16 cellular contexts compared by ENCODE assay signal in the genomic region with DNA sequence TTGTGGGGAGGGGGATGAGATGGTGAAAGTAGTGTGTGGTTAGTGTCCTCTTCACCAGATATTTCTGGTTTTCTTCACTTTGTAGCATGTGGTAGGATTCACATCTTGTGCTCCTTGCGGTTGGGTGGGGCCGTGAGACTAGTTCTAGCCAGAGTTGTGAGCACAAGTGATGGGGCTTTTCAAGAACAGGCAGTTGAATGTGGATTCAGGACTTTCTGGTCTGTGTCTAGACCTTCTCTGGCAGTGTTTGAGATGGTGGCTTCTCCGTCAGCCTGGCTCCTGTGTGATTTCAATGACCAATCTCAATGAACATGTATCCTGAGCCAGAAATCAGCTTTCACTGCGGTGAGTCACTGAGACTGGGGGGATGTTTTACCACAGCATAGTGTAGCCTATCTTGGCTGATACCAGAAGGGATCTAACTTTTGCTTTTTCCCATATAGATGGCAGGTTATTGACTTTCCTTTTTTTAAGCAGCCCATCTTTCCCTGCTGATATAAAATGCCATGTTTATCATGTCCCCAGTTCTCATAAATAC.
DNase-seq lines count a peak whose midpoint lies in the region; ATAC-seq and TF ChIP-seq lines count a peak whose summit lies in the region.
"Had no signal": no experiment of that assay in that cellular context is flagged by ENCODE, and none has a peak within 500 bp of the region (broad histone marks: within the 10 kb centered on the region; RNA-seq: fewer than 3 reads in every experiment).

No MANE protein-coding gene starts in this region.

- peaks cover 51 to 67% of the 10 kb centered on the region in 2 donors for H3K27me3 Mint-ChIP-seq in natural killer cell (ENCODE audit: low read depth in 2 of 2)
- H3K27me3 Mint-ChIP-seq in activated T-helper 2 cell treated with anti-CD3 and anti-CD28 coated beads, Interferon-gamma antibody, Interleukin-2, Interleukin-4, amounts not matched to agents 10 μg/mL and 5 μg/mL and 100 μg/mL, durations not matched to agents 14 hours and 24 hours and 36 hours (ENCODE audit: low read depth): peaks cover 13% of the 10 kb centered on the region
- H3K27me3 Mint-ChIP-seq in activated T-cell treated with anti-CD3 and anti-CD28 coated beads, Interleukin-2, amount 50 U/mL, for 24 hours: peaks cover 11% of the 10 kb centered on the region

- H3K4me3 ChIP-seq in cardiac fibroblast (replicated peaks in 1 of 2; ENCODE audit: low read depth in 2 of 2, low read length in 2 of 2): no peak overlapping the region

- H3K27ac Mint-ChIP-seq in natural killer cell: peak overlapping the region in 1 of 2 donors; percentile 64
- H3K27ac Mint-ChIP-seq in activated T-helper 2 cell treated with anti-CD3 and anti-CD28 coated beads, Interferon-gamma antibody, Interleukin-2, Interleukin-4, amounts not matched to agents 10 μg/mL and 5 μg/mL and 100 μg/mL, durations not matched to agents 14 hours and 24 hours and 36 hours: no peak overlapping the region
- no peak overlapping the region for H3K27ac Mint-ChIP-seq in activated T-cell treated with anti-CD3 and anti-CD28 coated beads, Interleukin-2, amount 50 U/mL, for 24 hours
- H3K27ac Mint-ChIP-seq: CD8-positive, alpha-beta T cell; stimulated activated naive B cell treated with anti-CD40 and anti-IgM and Interleukin-4, amounts not matched to agents 10 μg/mL and 1 μg/mL and 100 μg/mL, for 72 hours had no signal

- H3K9me3 Mint-ChIP-seq in natural killer cell: no peaks in the 10 kb centered on the region
- H3K9me3 Mint-ChIP-seq in activated T-helper 2 cell treated with anti-CD3 and anti-CD28 coated beads, Interferon-gamma antibody, Interleukin-2, Interleukin-4, amounts not matched to agents 10 μg/mL and 5 μg/mL and 100 μg/mL, durations not matched to agents 14 hours and 24 hours and 36 hours: no peaks in the 10 kb centered on the region
- H3K9me3 Mint-ChIP-seq in activated T-cell treated with anti-CD3 and anti-CD28 coated beads, Interleukin-2, amount 50 U/mL, for 24 hours: no peaks in the 10 kb centered on the region
- H3K9me3 Mint-ChIP-seq: CD8-positive, alpha-beta T cell; stimulated activated naive B cell treated with anti-CD40 and anti-IgM and Interleukin-4, amounts not matched to agents 10 μg/mL and 1 μg/mL and 100 μg/mL, for 72 hours had no signal

- no peak overlapping the region for H3K4me3 Mint-ChIP-seq in natural killer cell
- no peak overlapping the region for H3K4me3 Mint-ChIP-seq in activated T-helper 2 cell treated with anti-CD3 and anti-CD28 coated beads, Interferon-gamma antibody, Interleukin-2, Interleukin-4, amounts not matched to agents 10 μg/mL and 5 μg/mL and 100 μg/mL, durations not matched to agents 14 hours and 24 hours and 36 hours (ENCODE audit: low read depth)
- no peak overlapping the region for H3K4me3 Mint-ChIP-seq in activated T-cell treated with anti-CD3 and anti-CD28 coated beads, Interleukin-2, amount 50 U/mL, for 24 hours
- H3K4me3 Mint-ChIP-seq: CD8-positive, alpha-beta T cell; stimulated activated naive B cell treated with anti-CD40 and anti-IgM and Interleukin-4, amounts not matched to agents 10 μg/mL and 1 μg/mL and 100 μg/mL, for 72 hours had no signal

- no peak overlapping the region for H3K27ac ChIP-seq in substantia nigra (ENCODE audit: low read depth, low read length, poor library complexity, severe bottlenecking)

- intact Hi-C loops in natural killer cell (cut with micrococcal nuclease): no loop called here
- intact Hi-C loops in activated T-helper 2 cell treated with anti-CD3 and anti-CD28 coated beads, Interferon-gamma antibody, Interleukin-2, Interleukin-4, amounts not matched to agents 10 μg/mL and 5 μg/mL and 100 μg/mL, durations not matched to agents 14 hours and 24 hours and 36 hours (cut with micrococcal nuclease): no loop called here

- no peaks in the 10 kb centered on the region for H3K36me3 Mint-ChIP-seq in natural killer cell
- no peaks in the 10 kb centered on the region for H3K36me3 Mint-ChIP-seq in activated T-helper 2 cell treated with anti-CD3 and anti-CD28 coated beads, Interferon-gamma antibody, Interleukin-2, Interleukin-4, amounts not matched to agents 10 μg/mL and 5 μg/mL and 100 μg/mL, durations not matched to agents 14 hours and 24 hours and 36 hours (ENCODE audit: low read depth)
- no peaks in the 10 kb centered on the region for H3K36me3 Mint-ChIP-seq in activated T-cell treated with anti-CD3 and anti-CD28 coated beads, Interleukin-2, amount 50 U/mL, for 24 hours (ENCODE audit: low read depth)
- H3K36me3 Mint-ChIP-seq: CD8-positive, alpha-beta T cell; stimulated activated naive B cell treated with anti-CD40 and anti-IgM and Interleukin-4, amounts not matched to agents 10 μg/mL and 1 μg/mL and 100 μg/mL, for 72 hours had no signal

- peaks cover 12 to 16% of the 10 kb centered on the region in 2 donors for H3K4me1 Mint-ChIP-seq in natural killer cell
- H3K4me1 Mint-ChIP-seq in activated T-helper 2 cell treated with anti-CD3 and anti-CD28 coated beads, Interferon-gamma antibody, Interleukin-2, Interleukin-4, amounts not matched to agents 10 μg/mL and 5 μg/mL and 100 μg/mL, durations not matched to agents 14 hours and 24 hours and 36 hours (ENCODE audit: low read depth): no peaks in the 10 kb centered on the region
- H3K4me1 Mint-ChIP-seq in activated T-cell treated with anti-CD3 and anti-CD28 coated beads, Interleukin-2, amount 50 U/mL, for 24 hours (ENCODE audit: low read depth): no peaks in the 10 kb centered on the region
- H3K4me1 Mint-ChIP-seq: stimulated activated naive B cell treated with anti-CD40 and anti-IgM and Interleukin-4, amounts not matched to agents 10 μg/mL and 1 μg/mL and 100 μg/mL, for 72 hours had no signal

- TF ChIP-seq CTCF in cardiac fibroblast (IDR thresholded peaks at IDR 0.05; ENCODE audit: low read depth, low read length) (no peak), natural killer cell (IDR thresholded peaks at IDR 0.05) (no peak)

- DNase-seq in EH (ENCODE audit: low read depth) (peak; percentile 58), OCI-M1 (lab: John Stamatoyannopoulos, UW) (peak; percentile 16), cardiac fibroblast (ENCODE audit: low read depth in 2 of 2) (peak; percentile 37 to 49), natural killer cell (peak; percentile 19), substantia nigra (lab: John Stamatoyannopoulos, UW) (no peak)
- no peak for DNase-seq in activated T-helper 2 cell treated with anti-CD3 and anti-CD28 coated beads, Interferon-gamma antibody, Interleukin-2, Interleukin-4, amounts not matched to agents 10 μg/mL and 5 μg/mL and 100 μg/mL, durations not matched to agents 14 hours and 24 hours and 36 hours (ENCODE audit: low spot score)
- no peak for DNase-seq in activated T-cell treated with anti-CD3 and anti-CD28 coated beads, Interleukin-2, amount 50 U/mL, for 24 hours
- DNase-seq: activated CD8-positive, alpha-beta memory T cell treated with anti-CD3 and anti-CD28 coated beads for 24 hours; activated naive CD4-positive, alpha-beta T cell; CD8-positive, alpha-beta T cell; GF-D8; NCI-H446 treated with DMSO at 0.1 percent for 48 hours; retina; stimulated activated CD4-positive, alpha-beta T cell treated with anti-CD3 and anti-CD28 coated beads, Interleukin-2, amount 100 ng/mL, for 48 hours; stimulated activated naive B cell treated with anti-CD40 and anti-IgM and Interleukin-4, amounts not matched to agents 10 μg/mL and 1 μg/mL and 100 μg/mL, for 72 hours had no signal

- ATAC-seq in natural killer cell (peak; percentile 69 to 93 (median 89)), HG03521 (IDR thresholded peaks at IDR 0.05; ENCODE audit: unreplicated experiment) (no peak)
- ATAC-seq: CD8-positive, alpha-beta T cell; stimulated activated naive B cell treated with anti-CD40 and anti-IgM and Interleukin-4, amounts not matched to agents 10 μg/mL and 1 μg/mL and 100 μg/mL, for 72 hours had no signal

Comparison
In these comparisons a context has a peak if more than half of its experiments do, and no peak if none do; other contexts are left out.
1. DNase-seq: peak in EH (single experiment), OCI-M1 (single experiment), cardiac fibroblast (2 of 2) and natural killer cell (single experiment); none in activated T-helper 2 cell treated with anti-CD3 and anti-CD28 coated beads, Interferon-gamma antibody, Interleukin-2, Interleukin-4, amounts not matched to agents 10 μg/mL and 5 μg/mL and 100 μg/mL, durations not matched to agents 14 hours and 24 hours and 36 hours (single experiment), activated T-cell treated with anti-CD3 and anti-CD28 coated beads, Interleukin-2, amount 50 U/mL, for 24 hours (single experiment) and substantia nigra (0 of 49).